Comparison of ENCODE assay signal across 1 cellular context in the genomic region with DNA sequence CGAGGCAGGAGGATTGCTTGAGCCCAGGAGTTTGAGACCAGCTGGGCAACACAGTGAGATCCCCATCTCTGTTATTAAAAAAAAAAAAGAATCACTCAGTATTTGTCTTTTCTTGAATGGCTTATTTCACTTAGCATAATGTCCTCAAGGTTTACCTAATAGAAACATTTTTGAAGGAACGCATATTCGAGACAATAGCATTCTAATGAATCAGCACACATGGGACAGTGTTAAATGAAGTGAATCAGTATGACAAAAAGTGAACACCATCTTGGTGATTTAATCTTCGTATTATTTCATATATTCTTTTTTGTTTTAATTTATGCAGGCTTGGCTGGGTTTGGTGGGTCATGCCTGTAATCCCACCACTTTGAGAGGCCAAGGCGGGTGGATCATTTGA.
TF ChIP-seq lines count a peak whose summit lies in the region.

No MANE protein-coding gene starts in this region.

TF ChIP-seq in K562, 482 proteins besides CTCF, POLR2A, EP300 and RAD21:
- TF ChIP-seq EHMT2 (IDR thresholded peaks at IDR 0.05) (no peak), POLR2AphosphoS5 (IDR thresholded peaks at IDR 0.05; ENCODE audit: control insufficient read depth, insufficient read depth, low read depth, low read length) (no peak), ZNF121 (CRISPR knock-in tag; conservative IDR thresholded peaks at IDR 0.05) (peak; percentile 55; the same call in 1 of the 2 replicates)
